In genomic region chr14:34069854-34070582, GRCh38 we compare ENCODE assay signal across 18 cellular contexts.
"Had no signal": no experiment of that assay in that cellular context is flagged by ENCODE, and none has a peak within 500 bp of the region (broad histone marks: within the 10 kb centered on the region; RNA-seq: fewer than 3 reads in every experiment).

No MANE protein-coding gene starts in this region.

- FAIRE-seq: keratinocyte, small intestine, TTC549 had no signal

- H3K27me3 ChIP-seq: adrenal gland, ascending aorta, right lobe of liver had no signal

- H3K4me3 ChIP-seq: adrenal gland, ascending aorta, lung, right lobe of liver had no signal

- DNase-seq: activated T-cell treated with anti-CD3 and anti-CD28 coated beads, Interleukin-2, amount 50 U/mL, for 24 hours; adrenal gland; cerebellar nuclear complex; cortex of kidney; naive thymus-derived CD4-positive, alpha-beta T cell; occipital lobe; right lobe of liver; small intestine; stimulated activated CD4-positive, alpha-beta T cell treated with anti-CD3 and anti-CD28 coated beads, Interleukin-2, amount 100 ng/mL, for 24 hours; stimulated activated naive B cell treated with anti-CD40 and anti-IgM and Interleukin-4, amounts not matched to agents 10 μg/mL and 1 μg/mL and 100 μg/mL, for 72 hours; T-helper 1 cell had no signal

- ATAC-seq: activated naive CD4-positive, alpha-beta T cell treated with anti-CD3 and anti-CD28 coated beads, Interleukin-2, amount 50 U/mL, for 72 hours; activated T-helper 17 cell treated with anti-CD3 and anti-CD28 coated beads, Interleukin-2, amount 50 U/mL, for 72 hours; naive thymus-derived CD4-positive, alpha-beta T cell; stimulated activated naive B cell treated with anti-CD40 and anti-IgM and Interleukin-4, amounts not matched to agents 10 μg/mL and 1 μg/mL and 100 μg/mL, for 72 hours had no signal

- H3K36me3 ChIP-seq: adrenal gland, ascending aorta, right lobe of liver had no signal

- H3K9me3 ChIP-seq: adrenal gland, ascending aorta, right lobe of liver had no signal

- H3K27ac ChIP-seq: adrenal gland, ascending aorta, epithelial cell of prostate, right lobe of liver had no signal

- H3K4me1 ChIP-seq: adrenal gland, right lobe of liver had no signal
